ENCODE assay signal across 11 cellular contexts in the genomic region with DNA sequence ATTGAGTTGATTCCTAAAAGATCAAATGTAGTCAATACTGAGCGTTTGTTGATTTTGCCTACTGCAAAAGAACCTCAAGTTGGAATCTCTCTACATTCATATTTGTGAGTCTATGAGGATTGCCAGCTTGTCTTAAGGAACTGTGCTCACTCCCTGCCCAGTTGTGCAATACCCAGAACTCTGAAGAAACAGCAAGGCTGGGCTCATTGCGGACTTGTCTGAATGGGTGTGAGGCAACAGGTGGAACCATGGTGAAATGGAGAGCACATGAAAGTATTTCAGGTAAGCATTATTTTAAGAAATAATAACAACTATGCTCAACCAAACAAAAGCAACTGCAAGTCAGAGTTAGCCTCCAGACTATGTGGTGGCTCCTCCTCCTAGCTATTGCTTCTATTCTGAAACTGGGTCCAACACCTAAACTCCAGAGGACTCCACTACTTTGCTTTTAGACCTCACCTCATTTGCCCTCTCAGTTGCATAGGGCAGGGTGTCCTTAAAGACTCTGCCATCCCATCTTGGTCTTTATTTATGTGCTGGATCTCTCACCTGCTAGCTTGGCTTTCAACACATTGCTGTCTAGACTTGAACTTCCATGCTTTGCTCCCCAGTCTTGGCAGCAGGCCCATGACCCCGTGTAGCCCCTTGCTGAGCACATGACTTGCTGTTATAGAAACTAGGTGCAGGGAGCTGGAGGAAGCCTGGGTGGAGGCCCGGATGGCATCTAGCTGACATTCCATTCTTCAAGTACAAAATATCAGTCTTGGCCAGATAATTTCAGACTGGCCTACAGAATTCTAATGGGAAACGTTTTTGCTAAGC.
A peak's percentile ranks its signal among the peaks of the same experiment; 100 is the strongest.
DNase-seq lines count a peak whose midpoint lies in the region; ATAC-seq and TF ChIP-seq lines count a peak whose summit lies in the region.
"Had no signal": no experiment of that assay in that cellular context is flagged by ENCODE, and none has a peak within 500 bp of the region (broad histone marks: within the 10 kb centered on the region; RNA-seq: fewer than 3 reads in every experiment).

No MANE protein-coding gene starts in this region.

- TF ChIP-seq EP300 in gastroesophageal sphincter (IDR thresholded peaks at IDR 0.05) = no peak

- H3K4me1 ChIP-seq in RWPE2 (ENCODE audit: insufficient read depth, poor library complexity, severe bottlenecking) (no peaks in the 10 kb centered on the region), gastroesophageal sphincter (peaks cover 0 to 17% (median 8%) of the 10 kb centered on the region in 3 donors)

- no peaks in the 10 kb centered on the region for H3K27me3 ChIP-seq in RWPE2 (ENCODE audit: insufficient read depth, poor library complexity, severe bottlenecking)
- no peaks in the 10 kb centered on the region for H3K27me3 ChIP-seq in gastroesophageal sphincter

- no peak overlapping the region for H3K4me3 ChIP-seq in RWPE2 (ENCODE audit: severe bottlenecking)
- H3K4me3 ChIP-seq in gastroesophageal sphincter = no peak overlapping the region

- WGBS in gastroesophageal sphincter (ENCODE audit: low coverage in 1 of 2), 2 donors = 34 to 38% methylated on average over 4 to 5 of the region's 5 CpGs

- H3K36me3 ChIP-seq in RWPE2 (ENCODE audit: low read depth) = no peaks in the 10 kb centered on the region
- no peaks in the 10 kb centered on the region for H3K36me3 ChIP-seq in gastroesophageal sphincter

- TF ChIP-seq CTCF in RWPE2 (IDR thresholded peaks at IDR 0.05; ENCODE audit: poor library complexity, severe bottlenecking) (no peak), gastroesophageal sphincter (IDR thresholded peaks at IDR 0.05) (no peak), omental fat pad (IDR thresholded peaks at IDR 0.05) (no peak)

- peak; percentile 12 for DNase-seq in Daoy (ENCODE audit: low read depth)
- no peak for DNase-seq in RWPE2 (ENCODE audit: low spot score)
- peak; percentile 47 for DNase-seq in omental fat pad (ENCODE audit: low spot score)
- no peak for DNase-seq in SW 1271 (lab: John Stamatoyannopoulos, UW)
- DNase-seq in epidermal melanocyte (ENCODE audit: insufficient read length, low spot score) = no peak
- DNase-seq in dedifferentiated amniotic fluid mesenchymal stem cell (ENCODE audit: extremely low spot score) = no peak
- DNase-seq: activated naive CD4-positive, alpha-beta T cell treated with Interleukin-2 at 50 U/mL for 16 hours; CD4-positive, alpha-beta T cell; NCI-H1417 treated with DMSO at 0.1 percent for 48 hours had no signal

- peak; percentile 58 for ATAC-seq in RWPE2 (ENCODE audit: low read depth)
- ATAC-seq in gastroesophageal sphincter = peak; percentile 82
- ATAC-seq in omental fat pad (ENCODE audit: low FRiP score) = peak; percentile 88
- no peak for ATAC-seq in GM18517 (IDR thresholded peaks at IDR 0.05; ENCODE audit: unreplicated experiment)

- TF ChIP-seq POLR2A in gastroesophageal sphincter (IDR thresholded peaks at IDR 0.05) = no peak

- H3K27ac ChIP-seq in RWPE2 (ENCODE audit: poor library complexity, severe bottlenecking) (no peak overlapping the region), gastroesophageal sphincter (peak overlapping the region in 1 of 4 donors; percentile 27)

- H3K9me3 ChIP-seq in RWPE2 (ENCODE audit: severe bottlenecking) = no peaks in the 10 kb centered on the region
- no peaks in the 10 kb centered on the region for H3K9me3 ChIP-seq in gastroesophageal sphincter

Comparison
In these comparisons a context has a peak if more than half of its experiments do, and no peak if none do; other contexts are left out.
1. DNase-seq: peak in Daoy (single experiment) and omental fat pad (single experiment); none in RWPE2 (single experiment), SW 1271 (0 of 2), epidermal melanocyte (single experiment) and dedifferentiated amniotic fluid mesenchymal stem cell (single experiment).